In the genomic region with DNA sequence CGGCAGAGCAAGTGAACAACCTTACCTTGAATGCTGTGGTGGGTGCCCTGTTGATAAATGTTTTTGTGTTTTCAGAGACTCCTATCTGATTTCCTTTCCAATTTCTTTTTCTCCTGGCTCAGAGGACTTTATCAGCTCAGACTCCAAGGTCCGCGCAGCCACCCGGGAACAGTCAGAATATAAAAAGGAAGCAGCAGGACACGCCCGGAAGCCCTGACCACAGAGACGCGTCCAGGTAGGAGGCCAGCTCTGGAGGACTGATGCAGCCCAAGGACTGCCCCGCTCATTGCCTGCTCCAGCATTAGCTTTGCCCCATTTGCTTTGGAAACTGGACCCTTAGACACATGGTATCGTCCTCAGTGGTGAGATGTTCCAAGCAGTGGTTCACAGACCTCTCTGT, we compare ENCODE assay signal across 18 cellular contexts.
"Had no signal": no experiment of that assay in that cellular context is flagged by ENCODE, and none has a peak within 500 bp of the region (broad histone marks: within the 10 kb centered on the region; RNA-seq: fewer than 3 reads in every experiment).

No MANE protein-coding gene starts in this region.

- H3K27ac ChIP-seq: brain microvascular endothelial cell, epithelial cell of prostate, left lung had no signal

- H3K9me3 ChIP-seq: left lung had no signal

- H3K36me3 ChIP-seq: brain microvascular endothelial cell, left lung had no signal

- DNase-seq: activated naive CD4-positive, alpha-beta T cell; activated T-cell treated with anti-CD3 and anti-CD28 coated beads for 4 hours; anterior cingulate cortex; brain microvascular endothelial cell; cerebellar nuclear complex; dermis blood vessel endothelial cell; left lung; mammary epithelial cell; stimulated activated CD4-positive, alpha-beta T cell treated with anti-CD3 and anti-CD28 coated beads, Interleukin-15, amount 100 ng/mL, for 24 hours; stimulated activated CD4-positive, alpha-beta T cell treated with anti-CD3 and anti-CD28 coated beads, Interleukin-4, amount 100 ng/mL, for 1 hour; stimulated activated naive B cell treated with anti-CD40 and anti-IgM and Interleukin-4, amounts not matched to agents 10 μg/mL and 1 μg/mL and 100 μg/mL, for 72 hours; substantia nigra; T-cell; T-helper 9 cell; trophoblast cell had no signal

- FAIRE-seq: frontal cortex, islet of Langerhans had no signal

- H3K4me3 ChIP-seq: left lung had no signal

- H3K27me3 ChIP-seq: brain microvascular endothelial cell, left lung had no signal

- ATAC-seq: left lung; stimulated activated naive B cell treated with anti-CD40 and anti-IgM and Interleukin-4, amounts not matched to agents 10 μg/mL and 1 μg/mL and 100 μg/mL, for 72 hours; T-cell had no signal
